In genomic region chr12:93381976-93382437, GRCh38 we compare ENCODE assay signal across 7 cellular contexts. TPM values are rescaled to one million over a fixed set of nuclear protein-coding genes. Genes with fewer than 3 reads are reported as not detected.
DNase-seq lines count a peak whose midpoint lies in the region; ATAC-seq and TF ChIP-seq lines count a peak whose summit lies in the region.
"Not testable (repeated sequence)": the region's sequence is repeated elsewhere in the genome, so short reads cannot be mapped to it uniquely, and the experiment has no call there.

No MANE protein-coding gene starts in this region.

- H3K27me3 Mint-ChIP-seq in activated naive CD8-positive, alpha-beta T cell treated with anti-CD3 and anti-CD28 coated beads for 36 hours; natural killer cell treated with Interleukin-12 subunit alpha and Interleukin-12 subunit beta and Interleukin-15 and Interleukin-18, amount 100 ng/mL, for 72 hours: not testable (repeated sequence)

- CTCF ChIA-PET in SK-N-SH (lab: Yijun Ruan, JAX): interaction anchor here (0.7 to 1.3 kb wide), 3 partner anchors 16 to 395 kb away, joined by 3 to 4 read pairs (median 3); no protein-coding TSS in a partner anchor

- H3K27ac Mint-ChIP-seq in activated naive CD8-positive, alpha-beta T cell treated with anti-CD3 and anti-CD28 coated beads for 36 hours; natural killer cell treated with Interleukin-12 subunit alpha and Interleukin-12 subunit beta and Interleukin-15 and Interleukin-18, amount 100 ng/mL, for 72 hours; stimulated activated effector memory CD8-positive, alpha-beta T cell treated with anti-CD3 and anti-CD28 coated beads, Interleukin-12 subunit alpha, Interleukin-12 subunit beta, amount 100 ng/mL, for 72 hours: not testable (repeated sequence)

- H4K20me1 ChIP-seq in SK-N-SH (ENCODE audit: insufficient read depth): peaks cover 81% of the 10 kb centered on the region

- peaks cover 88% of the 10 kb centered on the region for H3K79me2 ChIP-seq in SK-N-SH (ENCODE audit: insufficient read depth)

- not testable (repeated sequence) for H3K9ac ChIP-seq in SK-N-SH

- H3K36me3 ChIP-seq in SK-N-SH (replicated peaks in 1 of 2; ENCODE audit: control insufficient read depth in 1 of 2, insufficient read depth in 2 of 2, low read length in 1 of 2) (peaks cover 5 to 16% of the 10 kb centered on the region in 2 experiments), heart right ventricle (peaks cover 0 to 15% (median 0%) of the 10 kb centered on the region in 9 donors)

- H3K4me2 ChIP-seq in SK-N-SH: peak overlapping the region; percentile 82

- peaks cover 43% of the 10 kb centered on the region for H3K36me3 Mint-ChIP-seq in activated naive CD8-positive, alpha-beta T cell treated with anti-CD3 and anti-CD28 coated beads for 36 hours
- H3K36me3 Mint-ChIP-seq in natural killer cell treated with Interleukin-12 subunit alpha and Interleukin-12 subunit beta and Interleukin-15 and Interleukin-18, amount 100 ng/mL, for 72 hours: not testable (repeated sequence)
- peaks cover 30% of the 10 kb centered on the region for H3K36me3 Mint-ChIP-seq in stimulated activated effector memory CD8-positive, alpha-beta T cell treated with anti-CD3 and anti-CD28 coated beads, Interleukin-12 subunit alpha, Interleukin-12 subunit beta, amount 100 ng/mL, for 72 hours

- not testable (repeated sequence) for TF ChIP-seq EP300 in SK-N-SH (IDR thresholded peaks at IDR 0.05; ENCODE audit: borderline replicate concordance in 1 of 2, low read depth in 1 of 2, low read length in 1 of 2)

- WGBS in SK-N-SH (ENCODE audit: low lambda C conversion rate): 97% methylated on average over 5 of the region's 5 CpGs
- WGBS in heart right ventricle, 2 donors: 52 to 71% methylated on average over 5 of the region's 5 CpGs

- H3K4me3 ChIP-seq in GM12864 (ENCODE audit: low read depth, low read length) (peak overlapping the region; percentile 64), SK-N-SH (ENCODE audit: low read depth in 2 of 2, low read length in 1 of 2) (peak overlapping the region in 1 of 2 experiments; percentile 88; a peak in 2 of 4 replicates), dorsolateral prefrontal cortex (peak overlapping the region in 39 of 59 donors; percentile 5 to 98 (median 89)), heart right ventricle (peak overlapping the region in 9 of 10 donors; percentile 77 to 93 (median 84))

- not testable (repeated sequence) for H3K9me2 ChIP-seq in SK-N-SH

- TF ChIP-seq CTCF in GM12864 (IDR thresholded peaks at IDR 0.05; ENCODE audit: low read depth, low read length, missing control alignments); SK-N-SH (IDR thresholded peaks at IDR 0.05); dorsolateral prefrontal cortex (IDR thresholded peaks at IDR 0.05 in 54 of 56, conservative IDR thresholded peaks at IDR 0.05 in 2 of 56; ENCODE audit: low read depth in 1 of 56, partially characterized antibody in 56 of 56); heart right ventricle (IDR thresholded peaks at IDR 0.05): not testable (repeated sequence)

- H3K9me3 ChIP-seq in SK-N-SH, heart right ventricle: not testable (repeated sequence)

- H3K27ac ChIP-seq in SK-N-SH (ENCODE audit: low read depth in 2 of 2, low read length in 1 of 2): peak overlapping the region in 1 of 2 experiments; percentile 86; a peak in 1 of 4 replicates
- peak overlapping the region in 13 of 59 donors; percentile 8 to 97 (median 92) for H3K27ac ChIP-seq in dorsolateral prefrontal cortex
- peak overlapping the region in 9 of 10 donors; percentile 25 to 97 (median 94) for H3K27ac ChIP-seq in heart right ventricle

- H3K4me1 Mint-ChIP-seq in activated naive CD8-positive, alpha-beta T cell treated with anti-CD3 and anti-CD28 coated beads for 36 hours: peaks cover 34% of the 10 kb centered on the region
- H3K4me1 Mint-ChIP-seq in natural killer cell treated with Interleukin-12 subunit alpha and Interleukin-12 subunit beta and Interleukin-15 and Interleukin-18, amount 100 ng/mL, for 72 hours (ENCODE audit: low read depth in 2 of 2): peaks cover 39 to 46% of the 10 kb centered on the region in 2 donors
- peaks cover 46% of the 10 kb centered on the region for H3K4me1 Mint-ChIP-seq in stimulated activated effector memory CD8-positive, alpha-beta T cell treated with anti-CD3 and anti-CD28 coated beads, Interleukin-12 subunit alpha, Interleukin-12 subunit beta, amount 100 ng/mL, for 72 hours

- intact Hi-C loops in dorsolateral prefrontal cortex (cut with DNase I): not testable (repeated sequence)
- intact Hi-C loops in heart right ventricle (cut with DNase I): loop anchor here in 3 of 10 donors (5.0 to 10.0 kb wide), 3 partner anchors 257 to 357 kb away; no protein-coding TSS in a partner anchor

- not testable (repeated sequence) for H2AFZ ChIP-seq in SK-N-SH (ENCODE audit: low read depth)

- TF ChIP-seq RAD21 in SK-N-SH (IDR thresholded peaks at IDR 0.05; ENCODE audit: low read length): not testable (repeated sequence)

- POLR2A ChIA-PET in SK-N-SH (lab: Yijun Ruan, JAX): not testable (repeated sequence)

- H3F3A ChIP-seq in SK-N-SH (replicated peaks; ENCODE audit: insufficient read depth): peaks cover 11% of the 10 kb centered on the region

- not testable (repeated sequence) for H3K4me1 ChIP-seq in SK-N-SH (ENCODE audit: control insufficient read depth in 1 of 2, insufficient read depth in 2 of 2, low read depth in 1 of 2, low read length in 1 of 2)
- peaks cover 0 to 72% (median 52%) of the 10 kb centered on the region in 9 donors for H3K4me1 ChIP-seq in heart right ventricle

- not testable (repeated sequence) for ATAC-seq in heart right ventricle; natural killer cell treated with Interleukin-12 subunit alpha and Interleukin-12 subunit beta and Interleukin-15 and Interleukin-18, amount 100 ng/mL, for 72 hours; stimulated activated effector memory CD8-positive, alpha-beta T cell treated with anti-CD3 and anti-CD28 coated beads, Interleukin-12 subunit alpha, Interleukin-12 subunit beta, amount 100 ng/mL, for 72 hours

- not testable (repeated sequence) for H3K27me3 ChIP-seq in SK-N-SH (ENCODE audit: insufficient read depth); dorsolateral prefrontal cortex; heart right ventricle

- not testable (repeated sequence) for DNase-seq in GM12864 (ENCODE audit: low read depth); SK-N-SH; activated naive CD8-positive, alpha-beta T cell treated with anti-CD3 and anti-CD28 coated beads for 36 hours; dorsolateral prefrontal cortex; heart right ventricle; natural killer cell treated with Interleukin-12 subunit alpha and Interleukin-12 subunit beta and Interleukin-15 and Interleukin-18, amount 100 ng/mL, for 72 hours (ENCODE audit: low spot score); stimulated activated effector memory CD8-positive, alpha-beta T cell treated with anti-CD3 and anti-CD28 coated beads, Interleukin-12 subunit alpha, Interleukin-12 subunit beta, amount 100 ng/mL, for 72 hours (ENCODE audit: low spot score in 2 of 2)

- not testable (repeated sequence) for H3K9me3 Mint-ChIP-seq in activated naive CD8-positive, alpha-beta T cell treated with anti-CD3 and anti-CD28 coated beads for 36 hours; natural killer cell treated with Interleukin-12 subunit alpha and Interleukin-12 subunit beta and Interleukin-15 and Interleukin-18, amount 100 ng/mL, for 72 hours; stimulated activated effector memory CD8-positive, alpha-beta T cell treated with anti-CD3 and anti-CD28 coated beads, Interleukin-12 subunit alpha, Interleukin-12 subunit beta, amount 100 ng/mL, for 72 hours

- H3K4me3 Mint-ChIP-seq in activated naive CD8-positive, alpha-beta T cell treated with anti-CD3 and anti-CD28 coated beads for 36 hours: peak overlapping the region; percentile 100
- H3K4me3 Mint-ChIP-seq in natural killer cell treated with Interleukin-12 subunit alpha and Interleukin-12 subunit beta and Interleukin-15 and Interleukin-18, amount 100 ng/mL, for 72 hours: peak overlapping the region; percentile 98
- peak overlapping the region; percentile 95 for H3K4me3 Mint-ChIP-seq in stimulated activated effector memory CD8-positive, alpha-beta T cell treated with anti-CD3 and anti-CD28 coated beads, Interleukin-12 subunit alpha, Interleukin-12 subunit beta, amount 100 ng/mL, for 72 hours

RNA-seq across cellular contexts. Expression of gene NUDT4, which starts 4.3 kb away (rescaled TPM):
- polyA plus RNA-seq in SK-N-SH (2012; rRNA removed): 19.8 and 26.0 TPM in 2 replicates
- polyA plus RNA-seq in SK-N-SH (2012; cell fraction: cytosol; rRNA removed): 31.6 and 41.1 TPM in 2 replicates
- polyA plus RNA-seq in SK-N-SH (2012; cell fraction: nucleus; rRNA removed): 10.8 and 16.7 TPM in 2 replicates
- total RNA-seq in activated naive CD8-positive, alpha-beta T cell treated with anti-CD3 and anti-CD28 coated beads for 36 hours: 10 to 100 TPM; 77.2 to 85.5 TPM
- 100 to 1,000 TPM in 79 of 120 experiments, 10 to 100 TPM in 41; 42.1 to 170 (median 107) TPM for total RNA-seq in dorsolateral prefrontal cortex
- total RNA-seq in heart right ventricle: 100 to 1,000 TPM; 171 to 663 (median 245) TPM
- 100 to 1,000 TPM in 1 of 2 donors, 10 to 100 TPM in 1; 61.1 to 128 TPM for polyA plus RNA-seq in heart right ventricle
- total RNA-seq in natural killer cell treated with Interleukin-12 subunit alpha and Interleukin-12 subunit beta and Interleukin-15 and Interleukin-18, amount 100 ng/mL, for 72 hours: 10 to 100 TPM; 30.3 to 32.8 TPM

RNA-seq across cellular contexts. Expression of gene UBE2N, which starts 59.7 kb away (rescaled TPM):
- 102 and 121 TPM in 2 replicates for polyA plus RNA-seq in SK-N-SH (2012; rRNA removed)
- 128 and 131 TPM in 2 replicates for polyA plus RNA-seq in SK-N-SH (2012; cell fraction: cytosol; rRNA removed)
- polyA plus RNA-seq in SK-N-SH (2012; cell fraction: nucleus; rRNA removed): 39.9 and 65.6 TPM in 2 replicates
- 100 to 1,000 TPM; 228 to 235 TPM for total RNA-seq in activated naive CD8-positive, alpha-beta T cell treated with anti-CD3 and anti-CD28 coated beads for 36 hours
- total RNA-seq in dorsolateral prefrontal cortex: 100 to 1,000 TPM in 106 of 120 experiments, 10 to 100 TPM in 14; 71.0 to 192 (median 134) TPM
- 100 to 1,000 TPM in 1 of 10 donors, 10 to 100 TPM in 9; 86.3 to 109 (median 96.7) TPM for total RNA-seq in heart right ventricle
- 10 to 100 TPM; 35.5 to 76.0 TPM for polyA plus RNA-seq in heart right ventricle
- total RNA-seq in natural killer cell treated with Interleukin-12 subunit alpha and Interleukin-12 subunit beta and Interleukin-15 and Interleukin-18, amount 100 ng/mL, for 72 hours: 100 to 1,000 TPM; 184 to 213 TPM
